ENCODE assay signal across 21 cellular contexts in genomic region chr2:178860551-178860950, GRCh38. TPM values are rescaled to one million over a fixed set of nuclear protein-coding genes. Genes with fewer than 3 reads are reported as not detected.
DNase-seq lines count a peak whose midpoint lies in the region; ATAC-seq and TF ChIP-seq lines count a peak whose summit lies in the region.
"Had no signal": no experiment of that assay in that cellular context is flagged by ENCODE, and none has a peak within 500 bp of the region (broad histone marks: within the 10 kb centered on the region; RNA-seq: fewer than 3 reads in every experiment).

No MANE protein-coding gene starts in this region.

- no peak overlapping the region for H3K4me3 Mint-ChIP-seq in HFFc6
- H3K4me3 Mint-ChIP-seq: activated B cell treated with CpG ODN at 0.5 μM for 24 hours; activated naive CD8-positive, alpha-beta T cell treated with anti-CD3 and anti-CD28 coated beads for 36 hours; immature natural killer cell had no signal

- no peaks in the 10 kb centered on the region for H3K27me3 Mint-ChIP-seq in HFFc6 (ENCODE audit: insufficient read depth)
- H3K27me3 Mint-ChIP-seq: activated B cell treated with CpG ODN at 0.5 μM for 24 hours; activated naive CD8-positive, alpha-beta T cell treated with anti-CD3 and anti-CD28 coated beads for 36 hours had no signal

- H3K4me3 ChIP-seq in cardiac fibroblast (replicated peaks in 1 of 2; ENCODE audit: low read depth in 2 of 2, low read length in 2 of 2) (no peak overlapping the region), heart right ventricle (no peak overlapping the region), gastrocnemius medialis (no peak overlapping the region)
- H3K4me3 ChIP-seq: BLaER1, mucosa of descending colon had no signal

- H3K27me3 ChIP-seq in heart right ventricle = no peaks in the 10 kb centered on the region
- no peaks in the 10 kb centered on the region for H3K27me3 ChIP-seq in gastrocnemius medialis
- H3K27me3 ChIP-seq: BLaER1 had no signal

- ATAC-seq in heart right ventricle (peak; percentile 9 to 45 (median 33)), gastrocnemius medialis (peak; percentile 13 to 32)
- ATAC-seq: esophagus mucosa, HCT116, mucosa of descending colon had no signal

- TF ChIP-seq CTCF in HFFc6 (IDR thresholded peaks at IDR 0.05) (no peak), cardiac fibroblast (IDR thresholded peaks at IDR 0.05; ENCODE audit: low read depth, low read length) (peak; percentile 58), heart right ventricle (IDR thresholded peaks at IDR 0.05) (peak in 8 of 9 donors; percentile 31 to 64 (median 52)), gastrocnemius medialis (IDR thresholded peaks at IDR 0.05 in 4 of 5, conservative IDR thresholded peaks at IDR 0.05 in 1 of 5) (peak; percentile 56 to 94 (median 68))

- H3K36me3 ChIP-seq in heart right ventricle = no peaks in the 10 kb centered on the region
- H3K36me3 ChIP-seq in gastrocnemius medialis = no peaks in the 10 kb centered on the region
- H3K36me3 ChIP-seq: BLaER1 had no signal

- no peak overlapping the region for H3K27ac Mint-ChIP-seq in HFFc6
- H3K27ac Mint-ChIP-seq: activated B cell treated with CpG ODN at 0.5 μM for 24 hours; activated naive CD8-positive, alpha-beta T cell treated with anti-CD3 and anti-CD28 coated beads for 36 hours; immature natural killer cell had no signal

- no peak for TF ChIP-seq POLR2A in gastrocnemius medialis (IDR thresholded peaks at IDR 0.05)

- DNase-seq in HFFc6 (peak; percentile 17), cardiac fibroblast (ENCODE audit: low read depth in 2 of 2) (peak; percentile 77 to 85), heart right ventricle (peak; percentile 25 to 86), gastrocnemius medialis (peak; percentile 72 to 84), activated T-cell treated with anti-CD3 and anti-CD28 coated beads for 4 hours (no peak), NCI-H2029 treated with DMSO at 0.1 percent for 48 hours (lab: John Stamatoyannopoulos, UW) (no peak), COLO829 (ENCODE audit: low spot score) (no peak)
- DNase-seq: activated B cell treated with CpG ODN at 0.5 μM for 24 hours; activated CD8-positive, alpha-beta memory T cell treated with anti-CD3 and anti-CD28 coated beads, Interleukin-2, amount 50 U/mL, for 4 hours; activated naive CD8-positive, alpha-beta T cell treated with anti-CD3 and anti-CD28 coated beads for 36 hours; DMS79 treated with DMSO at 0.1 percent for 48 hours; immature natural killer cell; KBM-7; NCI-H1436; NCI-H526; T-helper 1 cell had no signal

- H3K9me3 ChIP-seq in heart right ventricle (no peaks in the 10 kb centered on the region), gastrocnemius medialis (no peaks in the 10 kb centered on the region)
- H3K9me3 ChIP-seq: BLaER1, mucosa of descending colon had no signal

- 2 to 14% methylated on average over 3 of the region's 3 CpGs for WGBS in heart right ventricle, 2 donors

- intact Hi-C loops in heart right ventricle (cut with DNase I) = loop anchor here in 4 of 10 donors (2.0 to 10.0 kb wide), 4 partner anchors 32 to 58 kb away; partner anchors contain the start of gene TTN (in 2 of the 4)
- intact Hi-C loops in gastrocnemius medialis (cut with DNase I; ENCODE audit: low total_unique reads) = loop anchor here (1.0 kb wide), 1 partner anchor 54 kb away; no protein-coding TSS in a partner anchor

- H3K27ac ChIP-seq in heart right ventricle (peak overlapping the region; percentile 32 to 97 (median 87)), gastrocnemius medialis (peak overlapping the region; percentile 96 to 99 (median 98))
- H3K27ac ChIP-seq: BLaER1, parathyroid adenoma had no signal

- H3K36me3 Mint-ChIP-seq in HFFc6 (ENCODE audit: low read depth) = no peaks in the 10 kb centered on the region

- in situ Hi-C loops in gastrocnemius medialis (cut with MboI; ENCODE audit: low sequenced_read_pairs in 4 of 4) = loop anchor here in 1 of 4 donors (5.0 kb wide), 1 partner anchor 53 kb away; the partner anchor contains the start of gene TTN

- no peaks in the 10 kb centered on the region for H3K9me3 Mint-ChIP-seq in HFFc6
- H3K9me3 Mint-ChIP-seq: activated B cell treated with CpG ODN at 0.5 μM for 24 hours; activated naive CD8-positive, alpha-beta T cell treated with anti-CD3 and anti-CD28 coated beads for 36 hours; immature natural killer cell had no signal

- peaks cover 43% of the 10 kb centered on the region for H3K4me1 Mint-ChIP-seq in HFFc6 (ENCODE audit: low read depth)
- H3K4me1 Mint-ChIP-seq: activated B cell treated with CpG ODN at 0.5 μM for 24 hours; activated naive CD8-positive, alpha-beta T cell treated with anti-CD3 and anti-CD28 coated beads for 36 hours; immature natural killer cell had no signal

- H3K4me1 ChIP-seq in heart right ventricle = peaks cover 10 to 82% (median 47%) of the 10 kb centered on the region in 9 donors
- H3K4me1 ChIP-seq in gastrocnemius medialis = peaks cover 61 to 82% of the 10 kb centered on the region in 2 donors
- H3K4me1 ChIP-seq: BLaER1, parathyroid adenoma had no signal

RNA-seq across cellular contexts. Expression of gene TTN, which starts 53.3 kb away (rescaled TPM):
- total RNA-seq in HFFc6 (2021; fragmentation: NEBNext Ultra II Directional; extraction: Animal tissue kit (Norgen Biotek cat#: 25700)) = under 1 TPM; 0.17 to 0.33 (median 0.23) TPM
- total RNA-seq in heart right ventricle (1,000 to 10,000 TPM; 2,633 to 4,921 (median 3,995) TPM), gastrocnemius medialis (1,000 to 10,000 TPM; 4,552 to 9,701 (median 7,268) TPM)
- polyA plus RNA-seq in heart right ventricle = 100 to 1,000 TPM in 1 of 2 donors, 10 to 100 TPM in 1; 65.7 to 862 TPM

Comparison
In these comparisons a context has a peak if more than half of its experiments do, and no peak if none do; other contexts are left out.
1. DNase-seq: peak in HFFc6 (single experiment), cardiac fibroblast (2 of 2), heart right ventricle (2 of 2) and gastrocnemius medialis (2 of 2); none in activated T-cell treated with anti-CD3 and anti-CD28 coated beads for 4 hours (single experiment), NCI-H2029 treated with DMSO at 0.1 percent for 48 hours (single experiment) and COLO829 (single experiment).
2. RNA of gene TTN, which starts 53.3 kb away (total RNA-seq): 4,552 to 9,701 TPM in gastrocnemius medialis and 2,633 to 4,921 TPM in heart right ventricle; 0.17 to 0.33 TPM in HFFc6; every median in the first group is over 1,000 times any median in the second.